Comparison of ENCODE assay signal across 9 cellular contexts in the genomic region with DNA sequence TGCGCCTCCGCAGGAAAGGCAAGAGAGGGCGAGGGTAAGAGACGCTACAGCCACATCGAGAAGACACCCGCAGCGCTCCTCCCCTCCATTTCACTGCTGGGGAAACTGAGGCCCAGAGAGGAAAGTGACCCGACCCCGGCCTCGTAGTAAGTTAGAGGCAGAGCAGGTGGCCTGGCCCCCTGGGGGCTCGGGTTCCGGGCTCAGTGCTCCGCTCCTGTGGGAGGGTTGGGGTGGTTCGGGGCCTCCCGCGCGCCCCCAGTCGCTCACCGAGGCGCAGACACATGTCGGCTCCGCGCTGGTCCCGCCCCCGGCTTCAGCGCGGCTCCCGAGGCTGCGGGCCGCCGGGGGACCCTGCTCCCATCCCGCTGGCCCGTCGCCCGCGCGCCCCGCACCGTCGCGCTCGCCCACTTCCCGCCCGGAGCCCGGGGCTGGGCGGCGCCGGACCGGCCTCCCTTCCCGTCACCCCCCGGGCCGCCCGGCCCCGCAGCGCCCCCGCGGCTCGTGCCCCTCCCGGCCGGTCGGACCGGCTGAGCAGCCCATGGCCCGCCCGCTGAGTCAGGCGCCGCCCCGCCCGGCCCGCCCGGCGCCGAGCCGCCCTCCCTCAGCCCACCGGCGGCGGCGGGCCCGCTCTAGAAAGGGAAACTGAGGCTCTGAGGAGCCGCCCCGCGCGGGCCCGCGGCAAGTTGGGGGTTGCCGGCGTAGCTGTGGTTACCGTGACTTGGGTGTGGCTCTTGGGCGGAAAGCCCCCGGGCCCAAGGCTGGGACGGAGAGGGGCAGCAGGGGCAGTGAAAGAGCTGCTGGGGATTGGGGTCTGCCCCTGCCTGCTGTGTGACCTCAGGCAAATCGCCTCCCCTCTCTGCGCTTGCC. TPM values are rescaled to one million over a fixed set of nuclear protein-coding genes. Genes with fewer than 3 reads are reported as not detected.
DNase-seq lines count a peak whose midpoint lies in the region; ATAC-seq, FAIRE-seq and TF ChIP-seq lines count a peak whose summit lies in the region.
"Had no signal": no experiment of that assay in that cellular context is flagged by ENCODE, and none has a peak within 500 bp of the region (broad histone marks: within the 10 kb centered on the region; RNA-seq: fewer than 3 reads in every experiment).

A gene with protein sequence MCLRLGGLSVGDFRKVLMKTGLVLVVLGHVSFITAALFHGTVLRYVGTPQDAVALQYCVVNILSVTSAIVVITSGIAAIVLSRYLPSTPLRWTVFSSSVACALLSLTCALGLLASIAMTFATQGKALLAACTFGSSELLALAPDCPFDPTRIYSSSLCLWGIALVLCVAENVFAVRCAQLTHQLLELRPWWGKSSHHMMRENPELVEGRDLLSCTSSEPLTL (minus strand): TSS at position 434 of the 867 bp plus-strand sequence. CDS start 151 bp downstream, at position 283.

- H3K4me1 ChIP-seq in iPS-20b (ENCODE audit: insufficient read depth, low read length) (peaks cover 4% of the 10 kb centered on the region; the same call in 1 of the 2 replicates), skeletal muscle tissue (ENCODE audit: control insufficient read depth in 3 of 3, insufficient read depth in 3 of 3, low read length in 3 of 3) (peaks cover 9 to 11% (median 10%) of the 10 kb centered on the region in 3 donors)

- H3K36me3 ChIP-seq in iPS-20b (ENCODE audit: insufficient read depth, low read depth, low read length): no peaks in the 10 kb centered on the region
- H3K36me3 ChIP-seq in skeletal muscle tissue (ENCODE audit: control insufficient read depth in 3 of 3, insufficient read depth in 3 of 3, low read length in 3 of 3): no peaks in the 10 kb centered on the region

- no peak for FAIRE-seq in D721Med (lab: Jason Lieb, UNC)
- FAIRE-seq: TTC549 had no signal

- H3K4me3 ChIP-seq in iPS-20b (ENCODE audit: low read length) (peak within 1 kb of the TSS; percentile 61), skeletal muscle tissue (ENCODE audit: low read length in 3 of 3) (peak within 1 kb of the TSS; percentile 65 to 76 (median 66))

- peaks cover 73% of the 10 kb centered on the region for H3K27me3 ChIP-seq in iPS-20b (ENCODE audit: insufficient read depth, low read length)
- H3K27me3 ChIP-seq in skeletal muscle tissue (ENCODE audit: control insufficient read depth in 3 of 3, insufficient read depth in 3 of 3, low read length in 3 of 3): peaks cover 0 to 19% (median 17%) of the 10 kb centered on the region in 3 donors

- TF ChIP-seq EP300 in Ishikawa (IDR thresholded peaks at IDR 0.05; ENCODE audit: borderline replicate concordance): peak; percentile 16; the same call in 1 of the 2 replicates

- DNase-seq in D721Med (ENCODE audit: insufficient read length, low spot score) (peak; percentile 69), astrocyte of the hippocampus (ENCODE audit: low read depth, low spot score) (peak; percentile 65)

- H3K9ac ChIP-seq in iPS-20b (ENCODE audit: low read depth, low read length) (no peak within 1 kb of the TSS), skeletal muscle tissue (ENCODE audit: low read depth in 1 of 3, low read length in 3 of 3) (peak within 1 kb of the TSS; percentile 56 to 68 (median 65))

- no peaks in the 10 kb centered on the region for H3K9me3 ChIP-seq in iPS-20b (ENCODE audit: insufficient read depth, low read depth, low read length)
- no peaks in the 10 kb centered on the region for H3K9me3 ChIP-seq in skeletal muscle tissue (ENCODE audit: control insufficient read depth in 3 of 3, low read length in 3 of 3)

- ATAC-seq in HG03439 (IDR thresholded peaks at IDR 0.05; ENCODE audit: unreplicated experiment) (no peak), GM18858 (IDR thresholded peaks at IDR 0.05; ENCODE audit: unreplicated experiment) (no peak), GM18861 (IDR thresholded peaks at IDR 0.05; ENCODE audit: unreplicated experiment) (no peak)

- TF ChIP-seq RAD21 in Ishikawa (IDR thresholded peaks at IDR 0.05; ENCODE audit: low read depth): no peak

- no peak within 1 kb of the TSS for H3K27ac ChIP-seq in iPS-20b (ENCODE audit: low read length)
- no peak within 1 kb of the TSS for H3K27ac ChIP-seq in skeletal muscle tissue (ENCODE audit: low read depth, low read length)

- TF ChIP-seq CTCF in D721Med (IDR thresholded peaks at IDR 0.05; ENCODE audit: insufficient read depth, missing control alignments): no peak

TF ChIP-seq in Ishikawa, 13 proteins besides CTCF, POLR2A, EP300 and RAD21:
- TF ChIP-seq ZBTB7A (IDR thresholded peaks at IDR 0.05; ENCODE audit: low read depth): 0 out of 2 replicates have a peak, but pooled peaks have one; percentile 5
- TF ChIP-seq, protein P1, sequence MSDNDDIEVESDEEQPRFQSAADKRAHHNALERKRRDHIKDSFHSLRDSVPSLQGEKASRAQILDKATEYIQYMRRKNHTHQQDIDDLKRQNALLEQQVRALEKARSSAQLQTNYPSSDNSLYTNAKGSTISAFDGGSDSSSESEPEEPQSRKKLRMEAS (IDR thresholded peaks at IDR 0.05): peak; percentile 56; the same call in 1 of the 2 replicates
- TF ChIP-seq CEBPB (IDR thresholded peaks at IDR 0.05): no peak

RNA-seq across cellular contexts. Expression of the gene that starts here (rescaled TPM):
- 5.2 TPM for total RNA-seq in skeletal muscle tissue
